ENCODE assay signal across 7 cellular contexts in the genomic region with DNA sequence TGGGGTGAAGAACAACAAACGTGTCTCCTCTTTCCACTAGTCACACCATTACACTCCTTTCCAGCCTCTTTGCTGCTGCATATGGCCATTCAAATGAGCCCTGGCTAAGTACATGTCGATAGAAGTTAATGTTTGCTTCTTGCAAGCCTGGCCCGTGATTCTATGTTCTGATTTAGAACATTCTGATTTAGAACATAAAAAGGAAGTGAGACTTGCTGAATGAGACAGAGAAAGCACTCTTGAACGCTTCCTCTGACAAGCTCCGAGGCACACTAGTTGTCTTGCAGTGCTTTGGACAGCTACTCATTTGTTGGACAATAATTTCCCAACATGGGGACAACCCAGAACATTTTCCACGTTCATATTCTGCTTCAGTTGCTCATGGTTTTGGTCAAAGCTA.
ATAC-seq lines count a peak whose summit lies in the region.

No MANE protein-coding gene starts in this region.

- peak; percentile 59 for ATAC-seq in GM18519 (IDR thresholded peaks at IDR 0.05; ENCODE audit: low FRiP score, unreplicated experiment)
- peak; percentile 60 for ATAC-seq in GM19035 (IDR thresholded peaks at IDR 0.05; ENCODE audit: unreplicated experiment)
- peak; percentile 73 for ATAC-seq in GM19467 (IDR thresholded peaks at IDR 0.05; ENCODE audit: unreplicated experiment)
- peak; percentile 45 for ATAC-seq in GM21717 (IDR thresholded peaks at IDR 0.05; ENCODE audit: unreplicated experiment)
- peak; percentile 44 for ATAC-seq in HG02885 (IDR thresholded peaks at IDR 0.05; ENCODE audit: poor library complexity, unreplicated experiment)
- ATAC-seq in HG03354 (IDR thresholded peaks at IDR 0.05; ENCODE audit: poor library complexity, severe bottlenecking, unreplicated experiment) = peak; percentile 79
- peak; percentile 50 for ATAC-seq in HG03575 (IDR thresholded peaks at IDR 0.05; ENCODE audit: extremely low read depth, insufficient number of reproducible peaks, low FRiP score, unreplicated experiment)

Comparison
In these comparisons a context has a peak if more than half of its experiments do, and no peak if none do; other contexts are left out.
1. Peak in every context shown above with its lines: ATAC-seq.